In the genomic region with DNA sequence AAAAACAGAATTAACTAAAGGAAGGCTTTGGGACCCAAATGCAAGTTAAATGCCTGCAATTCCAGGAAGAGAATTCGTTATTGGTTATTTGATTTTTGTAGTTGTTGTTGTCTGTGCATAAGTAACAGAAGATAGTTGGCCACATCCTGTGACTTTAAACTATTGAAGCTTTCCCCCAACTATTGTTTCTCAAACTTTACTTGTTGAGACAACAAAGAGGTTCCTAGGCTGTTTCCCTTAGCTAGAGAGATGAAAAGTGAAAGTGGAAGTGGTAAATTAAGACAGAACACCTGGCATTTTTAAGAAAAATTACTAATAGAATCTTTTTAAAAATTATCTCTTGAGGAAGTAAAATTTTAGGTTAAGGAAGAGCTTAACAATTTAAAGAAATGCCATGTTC, we compare ENCODE assay signal across 11 cellular contexts.
DNase-seq lines count a peak whose midpoint lies in the region; ATAC-seq lines count a peak whose summit lies in the region.
"Had no signal": no experiment of that assay in that cellular context is flagged by ENCODE, and none has a peak within 500 bp of the region (broad histone marks: within the 10 kb centered on the region; RNA-seq: fewer than 3 reads in every experiment).

No MANE protein-coding gene starts in this region.

- ATAC-seq in GM18499 (IDR thresholded peaks at IDR 0.05; ENCODE audit: insufficient read depth, unreplicated experiment), result peak; percentile 83
- peak; percentile 77 for ATAC-seq in GM19455 (IDR thresholded peaks at IDR 0.05; ENCODE audit: unreplicated experiment)
- ATAC-seq in HG02840 (IDR thresholded peaks at IDR 0.05; ENCODE audit: low FRiP score, unreplicated experiment), result peak; percentile 82
- ATAC-seq in HG03457 (IDR thresholded peaks at IDR 0.05; ENCODE audit: unreplicated experiment), result peak; percentile 90
- no peak for ATAC-seq in GM19324 (IDR thresholded peaks at IDR 0.05; ENCODE audit: low FRiP score, unreplicated experiment)
- ATAC-seq: activated CD4-positive, alpha-beta T cell treated with anti-CD3 and anti-CD28 coated beads for 36 hours had no signal

- DNase-seq in 8988T, result no peak
- DNase-seq in activated T-cell treated with anti-CD3 and anti-CD28 coated beads, Interleukin-2, amount 50 U/mL, for 48 hours, result no peak
- DNase-seq in activated CD8-positive, alpha-beta memory T cell treated with anti-CD3 and anti-CD28 coated beads for 24 hours, result no peak
- DNase-seq: activated CD4-positive, alpha-beta T cell treated with anti-CD3 and anti-CD28 coated beads for 36 hours; NCI-H526 treated with DMSO at 0.1 percent for 48 hours; stimulated activated CD4-positive, alpha-beta T cell treated with anti-CD3 and anti-CD28 coated beads, Interleukin-4, amount 100 ng/mL, for 1 hour had no signal
